18 cellular contexts compared by ENCODE assay signal in the genomic region with DNA sequence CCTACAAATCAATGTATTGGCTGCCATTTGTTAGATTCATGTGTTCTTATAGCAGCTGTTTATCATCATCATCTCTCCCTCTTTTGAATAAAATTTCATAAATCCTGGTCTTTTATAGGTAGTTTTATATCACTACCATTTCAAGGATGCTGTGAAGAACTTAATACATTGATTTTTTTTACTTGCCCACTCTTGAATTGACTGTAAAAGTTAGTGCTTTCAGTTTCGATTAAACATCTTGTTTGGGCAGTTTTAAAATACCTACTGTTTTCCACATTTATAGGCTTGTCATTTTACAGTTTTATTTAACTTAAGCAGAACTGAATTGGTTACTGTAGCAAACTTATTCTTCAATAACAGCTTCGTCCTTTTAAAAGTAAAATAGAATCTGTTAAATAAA. TPM values are rescaled to one million over a fixed set of nuclear protein-coding genes. Genes with fewer than 3 reads are reported as not detected.
DNase-seq lines count a peak whose midpoint lies in the region; ATAC-seq, FAIRE-seq and TF ChIP-seq lines count a peak whose summit lies in the region.
"Had no signal": no experiment of that assay in that cellular context is flagged by ENCODE, and none has a peak within 500 bp of the region (broad histone marks: within the 10 kb centered on the region; RNA-seq: fewer than 3 reads in every experiment).

No MANE protein-coding gene starts in this region.

- DNase-seq in GM12892 (ENCODE audit: insufficient read length) (no peak), G401 (ENCODE audit: low spot score) (no peak), germinal center (ENCODE audit: low spot score) (no peak)
- no peak for DNase-seq in activated CD4-positive, CD25-positive, alpha-beta regulatory T cell (lab: John Stamatoyannopoulos, UW)
- DNase-seq: AML-193, DMS53, HFFc6, MG63, NCI-H1105 treated with DMSO at 0.1 percent for 48 hours, NCI-H187 treated with DMSO at 0.1 percent for 48 hours, NCI-H2171 treated with DMSO at 0.1 percent for 48 hours, NCI-H510A, SHP77 treated with DMSO at 0.1 percent for 48 hours had no signal

- in situ Hi-C loops in G401 (cut with HindIII; ENCODE audit: low sequenced_read_pairs), result no loop called here

- FAIRE-seq in GM12892 (lab: Jason Lieb, UNC), result peak; percentile 24
- FAIRE-seq: H1 had no signal

- no peak for TF ChIP-seq POLR2A in GM12892 (IDR thresholded peaks at IDR 0.05; ENCODE audit: low read depth, low read length)

- peak; percentile 74 for ATAC-seq in GM18868 (IDR thresholded peaks at IDR 0.05; ENCODE audit: unreplicated experiment)
- peak; percentile 50 for ATAC-seq in GM21619 (IDR thresholded peaks at IDR 0.05; ENCODE audit: unreplicated experiment)
- ATAC-seq in HG03575 (IDR thresholded peaks at IDR 0.05; ENCODE audit: extremely low read depth, insufficient number of reproducible peaks, low FRiP score, unreplicated experiment), result peak; percentile 47
- no peak for ATAC-seq in HG03196 (IDR thresholded peaks at IDR 0.05; ENCODE audit: unreplicated experiment)

RNA-seq across cellular contexts. Expression of a gene that starts 59.5 kb away (rescaled TPM):
- 50.1 TPM for polyA plus RNA-seq in GM12892 (2012; ENCODE audit: missing spikeins)
- total RNA-seq in G401 (2014; rRNA removed; shearing (Covaris generic)), result 23.3 and 40.2 TPM in 2 replicates
